ENCODE assay signal across 8 cellular contexts in the genomic region with DNA sequence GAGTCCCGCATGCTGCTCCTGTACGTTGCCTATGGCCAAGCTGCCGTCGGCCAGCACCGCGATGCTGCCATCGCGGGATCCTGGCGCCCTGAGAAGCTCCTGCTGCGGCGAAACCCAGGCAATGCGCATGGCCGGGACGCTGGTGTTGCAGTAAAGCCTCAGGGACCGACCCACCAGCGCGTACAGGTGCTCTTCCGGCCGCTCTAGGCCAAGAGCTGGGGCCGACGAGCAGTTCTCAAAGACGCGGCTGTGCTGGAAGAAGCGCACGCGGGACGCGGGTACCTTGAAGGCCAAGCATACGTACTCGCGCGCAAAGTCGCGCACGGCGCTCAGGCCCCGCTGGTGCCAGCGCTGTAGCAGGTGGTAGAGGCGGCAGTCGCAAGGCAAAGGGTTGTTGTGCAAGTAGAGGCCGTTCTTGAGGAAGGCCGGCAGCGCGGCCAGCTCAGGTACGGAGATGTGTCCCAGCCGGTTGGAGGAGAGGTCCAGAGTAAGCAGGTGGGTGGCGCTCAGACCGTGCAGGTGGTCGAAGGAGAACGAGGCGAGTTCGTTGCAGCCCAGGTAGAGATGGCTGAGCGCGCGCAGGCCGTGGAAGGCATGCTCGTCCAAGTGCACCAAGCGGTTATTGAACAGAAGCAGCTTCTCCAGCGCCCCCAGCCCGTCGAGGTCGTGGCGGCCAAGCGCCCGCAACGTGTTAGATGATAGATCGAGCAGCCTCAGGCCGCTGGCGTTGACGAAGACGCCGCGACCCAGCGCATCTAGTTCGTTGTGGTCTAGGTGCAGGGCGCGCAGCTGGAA. TPM values are rescaled to one million over a fixed set of nuclear protein-coding genes. Genes with fewer than 3 reads are reported as not detected.
DNase-seq lines count a peak whose midpoint lies in the region; ATAC-seq, FAIRE-seq and TF ChIP-seq lines count a peak whose summit lies in the region.

No MANE protein-coding gene starts in this region.

- TF ChIP-seq POLR2A in GM12878 (IDR thresholded peaks at IDR 0.05; ENCODE audit: low read depth, low read length) (peak; percentile 58; the same call in 1 of the 2 replicates), right lobe of liver (IDR thresholded peaks at IDR 0.05) (no peak), tibial nerve (IDR thresholded peaks at IDR 0.05) (no peak)

- no peak for TF ChIP-seq EP300 in GM12878 (IDR thresholded peaks at IDR 0.05; ENCODE audit: borderline replicate concordance in 1 of 2, control insufficient read depth in 1 of 2, low read depth in 2 of 2, low read length in 2 of 2)
- TF ChIP-seq EP300 in tibial nerve (IDR thresholded peaks at IDR 0.05) = no peak

- H3K4me3 ChIP-seq in GM12878 (no peak overlapping the region; the same call in 1 of the 2 replicates), right lobe of liver (peak overlapping the region; percentile 26 to 51 (median 31)), tibial nerve (peak overlapping the region; percentile 22 to 70 (median 56))

- peak overlapping the region; percentile 47 for H3K27ac Mint-ChIP-seq in activated T-cell treated with anti-CD3 and anti-CD28 coated beads, Interleukin-2, amount 50 U/mL, for 72 hours

- H3K9me3 ChIP-seq in GM12878 (replicated peaks; ENCODE audit: control insufficient read depth, insufficient read depth, low read length) (no peaks in the 10 kb centered on the region; the same call in 2 of the 3 replicates), right lobe of liver (no peaks in the 10 kb centered on the region), tibial nerve (no peaks in the 10 kb centered on the region)

- H3K27me3 Mint-ChIP-seq in activated T-cell treated with anti-CD3 and anti-CD28 coated beads, Interleukin-2, amount 50 U/mL, for 72 hours (ENCODE audit: low read depth) = no peaks in the 10 kb centered on the region

- H3K27ac ChIP-seq in GM12878 (ENCODE audit: control insufficient read depth, insufficient read depth) = no peak overlapping the region
- H3K27ac ChIP-seq in right lobe of liver = no peak overlapping the region
- H3K27ac ChIP-seq in tibial nerve = peak overlapping the region in 1 of 4 donors; percentile 75

- CTCF ChIA-PET in GM12878 (lab: Yijun Ruan, JAX) = interaction anchor here (0.5 to 1.9 kb wide), 7 partner anchors 42 to 252 kb away, joined by 3 to 8 read pairs (median 3); a partner anchor contains a TSS

- no TSS peak for BruUV-seq in GM12878 (replicated peaks; lab: Mats Ljungman, UMichigan)

- peaks cover 16% of the 10 kb centered on the region for H3K79me2 ChIP-seq in GM12878 (ENCODE audit: control insufficient read depth, insufficient read depth, low read length)

- no peak for DNase-seq in activated T-cell treated with anti-CD3 and anti-CD28 coated beads, Interleukin-2, amount 50 U/mL, for 72 hours
- no peak for DNase-seq in activated T-cell treated with anti-CD3 and anti-CD28 coated beads, Interleukin-2, amount 50 U/mL, for 48 hours
- DNase-seq in GM12878 (ENCODE audit: low read depth, low spot score) (no peak), right lobe of liver (peak in 1 of 3 donors; percentile 55), tibial nerve (ENCODE audit: low spot score in 2 of 2) (no peak), Kasumi-1 (lab: John Stamatoyannopoulos, UW) (no peak), SKM-1 (lab: John Stamatoyannopoulos, UW; ENCODE audit: unreplicated experiment) (no peak)

- SMC1A ChIA-PET in GM12878 (lab: Charles Lee; ENCODE audit: uncharacterized antibody, unreplicated experiment) = no interaction called here

- H3K36me3 ChIP-seq in GM12878 (ENCODE audit: control insufficient read depth in 2 of 2, insufficient read depth in 2 of 2, low read length in 1 of 2) = peaks cover 3 to 9% of the 10 kb centered on the region in 2 experiments; a peak in 3 of 4 replicates
- H3K36me3 ChIP-seq in right lobe of liver = peaks cover 0 to 26% (median 11%) of the 10 kb centered on the region in 4 donors
- H3K36me3 ChIP-seq in tibial nerve = peaks cover 0 to 65% (median 0%) of the 10 kb centered on the region in 3 donors

- RAD21 ChIA-PET in GM12878 (lab: Charles Lee; ENCODE audit: unreplicated experiment) = interaction anchor here (1.3 to 1.4 kb wide), 2 partner anchors 85 to 179 kb away, joined by 3 read pairs; a partner anchor contains a TSS

- WGBS in GM12878 (ENCODE audit: insufficient coverage, insufficient replicate concordance, low lambda C conversion rate, missing lambda C conversion rate) = 73% methylated on average over 77 of the region's 77 CpGs
- WGBS in right lobe of liver (ENCODE audit: insufficient coverage, low coverage, low lambda C conversion rate, missing lambda C conversion rate) = 54% methylated on average over 16 of the region's 77 CpGs
- WGBS in tibial nerve, 2 donors = 37 to 45% methylated on average over 72 to 73 of the region's 77 CpGs

- peaks cover 38% of the 10 kb centered on the region for H3K4me1 Mint-ChIP-seq in activated T-cell treated with anti-CD3 and anti-CD28 coated beads, Interleukin-2, amount 50 U/mL, for 72 hours (ENCODE audit: low read depth)

- no peak for TF ChIP-seq RAD21 in GM12878 (IDR thresholded peaks at IDR 0.05; ENCODE audit: insufficient read depth, low read depth, low read length)

- no peaks in the 10 kb centered on the region for H3K9me3 Mint-ChIP-seq in activated T-cell treated with anti-CD3 and anti-CD28 coated beads, Interleukin-2, amount 50 U/mL, for 72 hours

- in situ Hi-C loops in GM12878 (cut with MboI) = no loop called here

- no peaks in the 10 kb centered on the region for H4K20me1 ChIP-seq in GM12878 (ENCODE audit: control insufficient read depth, insufficient read depth)

- FAIRE-seq in GM12878 (lab: Jason Lieb, UNC) = no peak

- TF ChIP-seq CTCF in GM12878 (IDR thresholded peaks at IDR 0.05 in 2 of 3, conservative IDR thresholded peaks at IDR 0.05 in 1 of 3; ENCODE audit: control insufficient read depth in 2 of 3, extremely low read depth in 1 of 3, insufficient read depth in 1 of 3, low read depth in 3 of 3, low read length in 3 of 3) (no peak), right lobe of liver (IDR thresholded peaks at IDR 0.05) (no peak), tibial nerve (IDR thresholded peaks at IDR 0.05) (no peak)

- no peak for ATAC-seq in activated T-cell treated with anti-CD3 and anti-CD28 coated beads, Interleukin-2, amount 50 U/mL, for 72 hours (replicated peaks in 1 of 2)
- ATAC-seq in GM12878 = no peak
- ATAC-seq in right lobe of liver = no peak
- no peak for ATAC-seq in GM21786 (IDR thresholded peaks at IDR 0.05; ENCODE audit: unreplicated experiment)

- peak overlapping the region; percentile 30; the same call in 1 of the 2 replicates for H3K9ac ChIP-seq in GM12878 (ENCODE audit: control insufficient read depth, insufficient read depth, low read length)

- H2AFZ ChIP-seq in GM12878 (ENCODE audit: control insufficient read depth, low read depth, low read length) = no peak overlapping the region; the same call in 1 of the 2 replicates

- H3K4me1 ChIP-seq in GM12878 (ENCODE audit: control insufficient read depth, insufficient read depth, low read length) (peaks cover 14% of the 10 kb centered on the region), right lobe of liver (peaks cover 0 to 20% (median 0%) of the 10 kb centered on the region in 4 donors), tibial nerve (peaks cover 0 to 41% (median 20%) of the 10 kb centered on the region in 4 donors)

- H3K27me3 ChIP-seq in GM12878 (replicated peaks in 1 of 2; ENCODE audit: control insufficient read depth in 2 of 2, insufficient read depth in 2 of 2, low read length in 1 of 2) (no peaks in the 10 kb centered on the region), right lobe of liver (no peaks in the 10 kb centered on the region), tibial nerve (no peaks in the 10 kb centered on the region)

- H3K4me3 Mint-ChIP-seq in activated T-cell treated with anti-CD3 and anti-CD28 coated beads, Interleukin-2, amount 50 U/mL, for 72 hours = peak overlapping the region; percentile 80 to 93

- H3K36me3 Mint-ChIP-seq in activated T-cell treated with anti-CD3 and anti-CD28 coated beads, Interleukin-2, amount 50 U/mL, for 72 hours (ENCODE audit: insufficient read depth in 2 of 2) = peaks cover 0 to 4% of the 10 kb centered on the region in 2 donors

- H3K4me2 ChIP-seq in GM12878 (ENCODE audit: control insufficient read depth, insufficient read depth) = peak overlapping the region; percentile 95

- intact Hi-C loops in GM12878 (cut with micrococcal nuclease; ENCODE audit: unreplicated experiment) (no loop called here), right lobe of liver (cut with DNase I) (no loop called here)

- POLR2A ChIA-PET in GM12878 (lab: Charles Lee) = interaction anchor here (0.6 kb wide), 1 partner anchor 1907 kb away, joined by 5 read pairs; no protein-coding TSS in a partner anchor

RNA-seq across cellular contexts. Expression of a gene that starts 0.9 kb away (rescaled TPM):
- under 1 TPM; 0.19 to 0.72 TPM for total RNA-seq in activated T-cell treated with anti-CD3 and anti-CD28 coated beads, Interleukin-2, amount 50 U/mL, for 72 hours
- 3.7 and 3.9 TPM in 2 replicates for total RNA-seq in GM12878 (2013; cell fraction: nucleolus; rRNA removed)
- total RNA-seq in GM12878 (2014; rRNA removed) = 1.2 and 1.3 TPM in 2 replicates
- not detected in 2 replicates for total RNA-seq in GM12878 (2014; rRNA removed; fragmentation: Illumina TruSeq; extraction: Trizol)
- total RNA-seq in GM12878 (2021) = 0.18 TPM in 1 of 2 replicates, not detected in the other
- polyA plus RNA-seq in GM12878 (2011; ENCODE audit: low read depth) = 0.13 TPM
- polyA plus RNA-seq in GM12878 (2011; rRNA removed) = 0.19 TPM in 1 of 2 replicates, not detected in the other
- 1.8 TPM in 1 of 2 replicates, not detected in the other for polyA plus RNA-seq in GM12878 (2011; cell fraction: cytosol; rRNA removed)
- 3.0 and 4.6 TPM in 2 replicates for polyA plus RNA-seq in GM12878 (2011; cell fraction: nucleus; rRNA removed)
- 1.4 and 1.8 TPM in 2 replicates for polyA plus RNA-seq in GM12878 (2012)
- 0.07 TPM in 1 of 2 replicates, not detected in the other for polyA plus RNA-seq in GM12878 (2014; fragmentation: Illumina TruSeq; extraction: Trizol)
- not detected for polyA plus RNA-seq in GM12878 (2014; fragmentation: Nextera tagmentation; extraction: Ambion mirVana)
- polyA plus RNA-seq in GM12878 (2014; rRNA removed) = 0.58 and 1.2 TPM in 2 replicates
- 1 to 10 TPM in 1 of 2 experiments, under 1 TPM in 1; 0.44 to 1.1 TPM for polyA plus RNA-seq in GM12878 (2016; fragmentation: Nextera tagmentation; extraction: Ambion mirVana)
- 1.2 TPM in 1 of 2 replicates, not detected in the other for polyA minus RNA-seq in GM12878 (2011; rRNA and poly(A)+ RNA removed)
- 0.52 and 0.53 TPM in 2 replicates for polyA minus RNA-seq in GM12878 (2011; cell fraction: cytosol; rRNA and poly(A)+ RNA removed)
- polyA minus RNA-seq in GM12878 (2011; cell fraction: nucleus; rRNA and poly(A)+ RNA removed) = 4.6 and 10.5 TPM in 2 replicates
- total RNA-seq in right lobe of liver = 1 to 10 TPM in 1 of 6 experiments, under 1 TPM in 3, not detected in 2; 0.07 to 2.4 (median 0.64) TPM
- 1 to 10 TPM in 2 of 4 donors, not detected in 2; 2.1 to 4.2 TPM for total RNA-seq in tibial nerve

RNA-seq across cellular contexts. Expression of a gene that starts 5.1 kb away (rescaled TPM):
- total RNA-seq in activated T-cell treated with anti-CD3 and anti-CD28 coated beads, Interleukin-2, amount 50 U/mL, for 72 hours = 10 to 100 TPM; 22.3 to 33.4 TPM
- 27.3 and 30.3 TPM in 2 replicates for total RNA-seq in GM12878 (2013; cell fraction: nucleolus; rRNA removed)
- total RNA-seq in GM12878 (2014; rRNA removed) = 39.1 and 44.3 TPM in 2 replicates
- 11.3 and 11.7 TPM in 2 replicates for total RNA-seq in GM12878 (2014; rRNA removed; fragmentation: Illumina TruSeq; extraction: Trizol)
- 45.6 and 46.1 TPM in 2 replicates for total RNA-seq in GM12878 (2021)
- polyA plus RNA-seq in GM12878 (2011; ENCODE audit: low read depth) = 11.1 TPM
- 5.7 and 13.4 TPM in 2 replicates for polyA plus RNA-seq in GM12878 (2011; rRNA removed)
- 13.9 and 18.8 TPM in 2 replicates for polyA plus RNA-seq in GM12878 (2011; cell fraction: cytosol; rRNA removed)
- 26.9 and 29.1 TPM in 2 replicates for polyA plus RNA-seq in GM12878 (2011; cell fraction: nucleus; rRNA removed)
- polyA plus RNA-seq in GM12878 (2012) = 24.8 and 27.5 TPM in 2 replicates
- polyA plus RNA-seq in GM12878 (2014; fragmentation: Illumina TruSeq; extraction: Trizol) = 4.7 and 13.3 TPM in 2 replicates
- 1 to 10 TPM; 2.3 to 8.7 TPM for polyA plus RNA-seq in GM12878 (2014; fragmentation: Nextera tagmentation; extraction: Ambion mirVana)
- 33.2 and 40.3 TPM in 2 replicates for polyA plus RNA-seq in GM12878 (2014; rRNA removed)
- 10 to 100 TPM; 73.2 to 99.5 TPM for polyA plus RNA-seq in GM12878 (2016; fragmentation: Nextera tagmentation; extraction: Ambion mirVana)
- 19.7 and 20.2 TPM in 2 replicates for polyA minus RNA-seq in GM12878 (2011; rRNA and poly(A)+ RNA removed)
- polyA minus RNA-seq in GM12878 (2011; cell fraction: cytosol; rRNA and poly(A)+ RNA removed) = 7.1 and 8.2 TPM in 2 replicates
- 24.4 and 39.9 TPM in 2 replicates for polyA minus RNA-seq in GM12878 (2011; cell fraction: nucleus; rRNA and poly(A)+ RNA removed)
- 10 to 100 TPM; 12.2 to 34.2 (median 25.6) TPM for total RNA-seq in right lobe of liver
- 10 to 100 TPM; 17.3 to 31.4 (median 25.3) TPM for total RNA-seq in tibial nerve

RNA-seq across cellular contexts. Expression of a gene that starts 29.3 kb away (rescaled TPM):
- 10 to 100 TPM; 35.1 to 35.2 TPM for total RNA-seq in activated T-cell treated with anti-CD3 and anti-CD28 coated beads, Interleukin-2, amount 50 U/mL, for 72 hours
- total RNA-seq in GM12878 (2013; cell fraction: nucleolus; rRNA removed) = 38.2 and 40.9 TPM in 2 replicates
- 14.7 and 20.4 TPM in 2 replicates for total RNA-seq in GM12878 (2014; rRNA removed)
- 6.4 and 8.1 TPM in 2 replicates for total RNA-seq in GM12878 (2014; rRNA removed; fragmentation: Illumina TruSeq; extraction: Trizol)
- total RNA-seq in GM12878 (2021) = 28.7 and 31.5 TPM in 2 replicates
- 26.5 TPM for polyA plus RNA-seq in GM12878 (2011; ENCODE audit: low read depth)
- 8.1 and 20.0 TPM in 2 replicates for polyA plus RNA-seq in GM12878 (2011; rRNA removed)
- polyA plus RNA-seq in GM12878 (2011; cell fraction: cytosol; rRNA removed) = 22.3 and 30.2 TPM in 2 replicates
- 105 and 114 TPM in 2 replicates for polyA plus RNA-seq in GM12878 (2011; cell fraction: nucleus; rRNA removed)
- 5.7 and 8.9 TPM in 2 replicates for polyA plus RNA-seq in GM12878 (2012)
- 6.4 and 12.1 TPM in 2 replicates for polyA plus RNA-seq in GM12878 (2014; fragmentation: Illumina TruSeq; extraction: Trizol)
- polyA plus RNA-seq in GM12878 (2014; fragmentation: Nextera tagmentation; extraction: Ambion mirVana) = 1 to 10 TPM; 4.2 to 4.5 TPM
- 21.4 and 23.0 TPM in 2 replicates for polyA plus RNA-seq in GM12878 (2014; rRNA removed)
- polyA plus RNA-seq in GM12878 (2016; fragmentation: Nextera tagmentation; extraction: Ambion mirVana) = 10 to 100 TPM; 16.6 to 18.5 TPM
- 20.3 and 29.3 TPM in 2 replicates for polyA minus RNA-seq in GM12878 (2011; rRNA and poly(A)+ RNA removed)
- polyA minus RNA-seq in GM12878 (2011; cell fraction: cytosol; rRNA and poly(A)+ RNA removed) = 13.1 and 13.6 TPM in 2 replicates
- polyA minus RNA-seq in GM12878 (2011; cell fraction: nucleus; rRNA and poly(A)+ RNA removed) = 31.8 and 67.1 TPM in 2 replicates
- total RNA-seq in right lobe of liver = 10 to 100 TPM; 32.4 to 48.3 (median 39.9) TPM
- 10 to 100 TPM; 32.9 to 64.7 (median 39.1) TPM for total RNA-seq in tibial nerve

RNA-seq across cellular contexts. Expression of a gene that starts 29.3 kb away (rescaled TPM):
- 10 to 100 TPM; 27.9 to 29.8 TPM for total RNA-seq in activated T-cell treated with anti-CD3 and anti-CD28 coated beads, Interleukin-2, amount 50 U/mL, for 72 hours
- 31.5 and 41.7 TPM in 2 replicates for total RNA-seq in GM12878 (2013; cell fraction: nucleolus; rRNA removed)
- total RNA-seq in GM12878 (2014; rRNA removed) (10.1 and 10.6 TPM in 2 replicates), GM12878 (2014; rRNA removed; fragmentation: Illumina TruSeq; extraction: Trizol) (2.3 and 3.0 TPM in 2 replicates), GM12878 (2021) (14.1 TPM in 2 replicates), right lobe of liver (100 to 1,000 TPM; 321 to 695 (median 632) TPM), tibial nerve (10 to 100 TPM; 11.7 to 23.7 (median 17.0) TPM)
- 23.1 TPM for polyA plus RNA-seq in GM12878 (2011; ENCODE audit: low read depth)
- polyA plus RNA-seq in GM12878 (2011; rRNA removed) (13.4 and 24.2 TPM in 2 replicates), GM12878 (2014; fragmentation: Illumina TruSeq; extraction: Trizol) (1.6 and 3.4 TPM in 2 replicates), GM12878 (2014; fragmentation: Nextera tagmentation; extraction: Ambion mirVana) (1 to 10 TPM; 1.2 to 4.4 TPM), GM12878 (2014; rRNA removed) (20.8 and 25.5 TPM in 2 replicates), GM12878 (2016; fragmentation: Nextera tagmentation; extraction: Ambion mirVana) (1 to 10 TPM; 2.6 to 3.9 TPM)
- 16.4 and 28.7 TPM in 2 replicates for polyA plus RNA-seq in GM12878 (2011; cell fraction: cytosol; rRNA removed)
- 519 and 594 TPM in 2 replicates for polyA plus RNA-seq in GM12878 (2011; cell fraction: nucleus; rRNA removed)
- polyA plus RNA-seq in GM12878 (2012) = 38.8 and 51.3 TPM in 2 replicates
- 4.2 and 11.5 TPM in 2 replicates for polyA minus RNA-seq in GM12878 (2011; rRNA and poly(A)+ RNA removed)
- 5.6 and 5.8 TPM in 2 replicates for polyA minus RNA-seq in GM12878 (2011; cell fraction: cytosol; rRNA and poly(A)+ RNA removed)
- polyA minus RNA-seq in GM12878 (2011; cell fraction: nucleus; rRNA and poly(A)+ RNA removed) = 44.7 and 55.5 TPM in 2 replicates

RNA-seq across cellular contexts. Expression of a gene that starts 44.5 kb away (rescaled TPM):
- 100 to 1,000 TPM in 1 of 2 donors, 10 to 100 TPM in 1; 82.7 to 108 TPM for total RNA-seq in activated T-cell treated with anti-CD3 and anti-CD28 coated beads, Interleukin-2, amount 50 U/mL, for 72 hours
- total RNA-seq in GM12878 (2013; cell fraction: nucleolus; rRNA removed) = 71.1 and 89.5 TPM in 2 replicates
- total RNA-seq in GM12878 (2014; rRNA removed) = 199 and 214 TPM in 2 replicates
- 110 and 116 TPM in 2 replicates for total RNA-seq in GM12878 (2014; rRNA removed; fragmentation: Illumina TruSeq; extraction: Trizol)
- 178 and 186 TPM in 2 replicates for total RNA-seq in GM12878 (2021)
- 43.5 TPM for polyA plus RNA-seq in GM12878 (2011; ENCODE audit: low read depth)
- polyA plus RNA-seq in GM12878 (2011; rRNA removed) = 66.9 and 101 TPM in 2 replicates
- 152 and 183 TPM in 2 replicates for polyA plus RNA-seq in GM12878 (2011; cell fraction: cytosol; rRNA removed)
- 301 and 327 TPM in 2 replicates for polyA plus RNA-seq in GM12878 (2011; cell fraction: nucleus; rRNA removed)
- polyA plus RNA-seq in GM12878 (2012) = 71.4 and 74.9 TPM in 2 replicates
- 125 and 130 TPM in 2 replicates for polyA plus RNA-seq in GM12878 (2014; fragmentation: Illumina TruSeq; extraction: Trizol)
- polyA plus RNA-seq in GM12878 (2014; fragmentation: Nextera tagmentation; extraction: Ambion mirVana) = 100 to 1,000 TPM in 1 of 2 experiments, 10 to 100 TPM in 1; 74.4 to 102 TPM
- 132 and 162 TPM in 2 replicates for polyA plus RNA-seq in GM12878 (2014; rRNA removed)
- polyA plus RNA-seq in GM12878 (2016; fragmentation: Nextera tagmentation; extraction: Ambion mirVana) = 100 to 1,000 TPM; 207 to 209 TPM
- 167 and 275 TPM in 2 replicates for polyA minus RNA-seq in GM12878 (2011; rRNA and poly(A)+ RNA removed)
- 76.0 and 90.2 TPM in 2 replicates for polyA minus RNA-seq in GM12878 (2011; cell fraction: cytosol; rRNA and poly(A)+ RNA removed)
- 116 and 212 TPM in 2 replicates for polyA minus RNA-seq in GM12878 (2011; cell fraction: nucleus; rRNA and poly(A)+ RNA removed)
- total RNA-seq in right lobe of liver = 100 to 1,000 TPM in 2 of 6 experiments, 10 to 100 TPM in 4; 60.9 to 114 (median 90.5) TPM
- total RNA-seq in tibial nerve = 10 to 100 TPM; 64.0 to 77.7 (median 65.8) TPM
